In the genomic region with DNA sequence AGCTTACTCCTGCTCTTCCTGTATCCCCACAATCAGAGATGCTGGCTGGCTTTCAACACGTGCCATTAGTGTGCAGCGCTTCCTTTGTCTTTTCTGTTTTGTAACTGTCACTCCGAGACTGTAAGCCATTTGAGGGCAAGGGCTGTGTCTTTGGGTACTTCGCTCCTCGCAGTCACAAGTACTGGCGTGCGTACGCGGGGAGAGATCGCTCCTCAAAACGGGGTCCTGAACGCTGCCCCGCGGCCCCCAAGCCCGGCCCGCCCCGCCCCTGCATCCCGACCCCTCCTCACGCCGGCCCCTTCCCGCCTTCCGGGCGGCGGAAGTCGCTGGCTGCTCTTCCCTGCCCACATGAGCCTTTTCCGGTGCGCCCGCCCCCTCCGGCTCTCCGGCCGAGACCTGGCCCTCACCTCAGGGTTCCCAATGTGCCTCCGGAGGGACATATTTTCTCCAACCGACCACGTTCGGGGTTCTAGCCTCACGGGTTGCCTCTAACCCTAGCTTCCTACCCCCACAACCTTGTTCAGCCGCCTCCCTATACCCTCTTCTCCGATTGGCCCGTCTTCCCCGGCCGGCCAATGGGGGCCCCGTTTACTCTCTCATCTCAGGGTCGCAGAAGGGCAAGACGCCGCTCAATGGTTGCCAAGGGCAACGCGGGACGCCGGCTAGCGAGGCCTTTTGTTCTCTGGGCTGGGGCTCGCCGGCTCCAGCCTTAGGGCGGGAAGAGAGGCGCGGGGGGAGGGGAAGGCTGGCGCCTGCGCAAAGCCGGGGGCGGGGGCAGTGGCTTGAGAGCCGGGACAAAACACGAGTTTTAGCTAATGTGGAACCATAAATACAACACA, we compare ENCODE assay signal across 8 cellular contexts. TPM values are rescaled to one million over a fixed set of nuclear protein-coding genes. Genes with fewer than 3 reads are reported as not detected.
DNase-seq lines count a peak whose midpoint lies in the region; ATAC-seq and TF ChIP-seq lines count a peak whose summit lies in the region.

A gene with protein sequence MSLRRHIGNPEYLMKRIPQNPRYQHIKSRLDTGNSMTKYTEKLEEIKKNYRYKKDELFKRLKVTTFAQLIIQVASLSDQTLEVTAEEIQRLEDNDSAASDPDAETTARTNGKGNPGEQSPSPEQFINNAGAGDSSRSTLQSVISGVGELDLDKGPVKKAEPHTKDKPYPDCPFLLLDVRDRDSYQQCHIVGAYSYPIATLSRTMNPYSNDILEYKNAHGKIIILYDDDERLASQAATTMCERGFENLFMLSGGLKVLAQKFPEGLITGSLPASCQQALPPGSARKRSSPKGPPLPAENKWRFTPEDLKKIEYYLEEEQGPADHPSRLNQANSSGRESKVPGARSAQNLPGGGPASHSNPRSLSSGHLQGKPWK (minus strand): TSS at position 490 of the 839 bp plus-strand sequence. CDS start 50 bp downstream, at position 440.

- H3K36me3 Mint-ChIP-seq in activated CD4-positive, alpha-beta memory T cell treated with anti-CD3 and anti-CD28 coated beads, Interleukin-2, amount 10 ng/mL, durations not matched to agents 7 days and 5 days (ENCODE audit: low read depth): peaks cover 2% of the 10 kb centered on the region

- peaks cover 2 to 11% (median 4%) of the 10 kb centered on the region in 4 donors for H3K4me1 ChIP-seq in liver (ENCODE audit: control insufficient read depth in 4 of 4, insufficient read depth in 4 of 4, low read length in 3 of 4)

- peak within 1 kb of the TSS; percentile 87 for H3K27ac Mint-ChIP-seq in activated CD4-positive, alpha-beta memory T cell treated with anti-CD3 and anti-CD28 coated beads, Interleukin-2, amount 10 ng/mL, durations not matched to agents 7 days and 5 days

- H3K27me3 Mint-ChIP-seq in activated CD4-positive, alpha-beta memory T cell treated with anti-CD3 and anti-CD28 coated beads, Interleukin-2, amount 10 ng/mL, durations not matched to agents 7 days and 5 days: no peaks in the 10 kb centered on the region

- H3K4me3 ChIP-seq in dorsolateral prefrontal cortex (peak within 1 kb of the TSS; percentile 48 to 91 (median 78)), liver (ENCODE audit: low read depth in 1 of 3, low read length in 3 of 3) (peak within 1 kb of the TSS; percentile 79 to 99 (median 93))

- H3K9me3 Mint-ChIP-seq in activated CD4-positive, alpha-beta memory T cell treated with anti-CD3 and anti-CD28 coated beads, Interleukin-2, amount 10 ng/mL, durations not matched to agents 7 days and 5 days: no peaks in the 10 kb centered on the region

- peak within 1 kb of the TSS; percentile 36 to 96 (median 82) for H3K27ac ChIP-seq in dorsolateral prefrontal cortex
- peak within 1 kb of the TSS; percentile 81 to 84 for H3K27ac ChIP-seq in liver (ENCODE audit: low read depth in 1 of 2, low read length in 2 of 2)

- no peaks in the 10 kb centered on the region for H3K36me3 ChIP-seq in liver (ENCODE audit: control insufficient read depth in 4 of 4, insufficient read depth in 3 of 4, low read depth in 1 of 4, low read length in 3 of 4)

- no peak for TF ChIP-seq RAD21 in liver (IDR thresholded peaks at IDR 0.05)

- intact Hi-C loops in dorsolateral prefrontal cortex (cut with DNase I): loop anchor here (5.0 to 10.0 kb wide), 2 partner anchors 47 to 236 kb away; a partner anchor contains a TSS

- H3K4me1 Mint-ChIP-seq in activated CD4-positive, alpha-beta memory T cell treated with anti-CD3 and anti-CD28 coated beads, Interleukin-2, amount 10 ng/mL, durations not matched to agents 7 days and 5 days: peaks cover 38% of the 10 kb centered on the region

- POLR2A ChIA-PET in activated CD4-positive, alpha-beta memory T cell treated with anti-CD3 and anti-CD28 coated beads, Interleukin-2, amount 10 ng/mL, durations not matched to agents 7 days and 5 days (lab: Charles Lee): interaction anchor here (0.8 to 1.5 kb wide), 5 partner anchors 13 to 236 kb away, joined by 3 to 10 read pairs (median 3); a partner anchor contains a TSS

- WGBS in liver: 4% methylated on average over 61 of the region's 61 CpGs

- peak within 1 kb of the TSS; percentile 13 to 79 for H3K9ac ChIP-seq in liver (ENCODE audit: low read depth in 1 of 2, low read length in 2 of 2)

- DNase-seq in CD1c-positive myeloid dendritic cell (ENCODE audit: extremely low spot score) (peak; percentile 96), NCI-H82 treated with DMSO at 0.1 percent for 48 hours (lab: John Stamatoyannopoulos, UW; ENCODE audit: unreplicated experiment) (peak; percentile 93), dorsolateral prefrontal cortex (peak; percentile 97 to 99 (median 98))
- DNase-seq in activated CD4-positive, alpha-beta memory T cell treated with anti-CD3 and anti-CD28 coated beads, Interleukin-2, amount 10 ng/mL, durations not matched to agents 7 days and 5 days: peak; percentile 94
- peak; percentile 93 for DNase-seq in stimulated activated CD4-positive, alpha-beta T cell treated with anti-CD3 and anti-CD28 coated beads, Interleukin-4, amount 100 ng/mL, for 1 hour

- CTCF ChIA-PET in activated CD4-positive, alpha-beta memory T cell treated with anti-CD3 and anti-CD28 coated beads, Interleukin-2, amount 10 ng/mL, durations not matched to agents 7 days and 5 days (lab: Charles Lee): interaction anchor here (1.0 to 1.6 kb wide), 3 partner anchors 46 to 235 kb away, joined by 3 to 5 read pairs (median 4); a partner anchor contains a TSS

- no peaks in the 10 kb centered on the region for H3K27me3 ChIP-seq in dorsolateral prefrontal cortex
- no peaks in the 10 kb centered on the region for H3K27me3 ChIP-seq in liver (ENCODE audit: control insufficient read depth in 4 of 4, insufficient read depth in 4 of 4, low read length in 3 of 4)

- ATAC-seq in GM19452 (IDR thresholded peaks at IDR 0.05; ENCODE audit: unreplicated experiment) (peak; percentile 100), HG03575 (IDR thresholded peaks at IDR 0.05; ENCODE audit: extremely low read depth, insufficient number of reproducible peaks, low FRiP score, unreplicated experiment) (peak; percentile 76)

- no peaks in the 10 kb centered on the region for H3K9me3 ChIP-seq in liver (ENCODE audit: control insufficient read depth in 4 of 4, low read length in 3 of 4)

- peak within 1 kb of the TSS; percentile 98 for H3K4me3 Mint-ChIP-seq in activated CD4-positive, alpha-beta memory T cell treated with anti-CD3 and anti-CD28 coated beads, Interleukin-2, amount 10 ng/mL, durations not matched to agents 7 days and 5 days

- TF ChIP-seq CTCF in dorsolateral prefrontal cortex (IDR thresholded peaks at IDR 0.05 in 54 of 56, conservative IDR thresholded peaks at IDR 0.05 in 2 of 56; ENCODE audit: low read depth in 1 of 56, partially characterized antibody in 56 of 56) (peak in 19 of 56 donors; percentile 5 to 43 (median 19)), liver (IDR thresholded peaks at IDR 0.05; ENCODE audit: low read depth, low read length, missing input control) (no peak)

TF ChIP-seq in liver, 16 proteins besides CTCF, POLR2A, EP300 and RAD21 (continues in another document):
- TF ChIP-seq TAF1 (conservative IDR thresholded peaks at IDR 0.05): no peak
- TF ChIP-seq YY1 (IDR thresholded peaks at IDR 0.05): peak; percentile 12
- peak; percentile 92 for TF ChIP-seq NR2F2 (IDR thresholded peaks at IDR 0.05)
- peak; percentile 80 to 90 for TF ChIP-seq RXRA (IDR thresholded peaks at IDR 0.05)
- no peak for TF ChIP-seq FOXA1 (IDR thresholded peaks at IDR 0.05)
- peak; percentile 91 for TF ChIP-seq SP1 (IDR thresholded peaks at IDR 0.05)
- TF ChIP-seq, protein P1, sequence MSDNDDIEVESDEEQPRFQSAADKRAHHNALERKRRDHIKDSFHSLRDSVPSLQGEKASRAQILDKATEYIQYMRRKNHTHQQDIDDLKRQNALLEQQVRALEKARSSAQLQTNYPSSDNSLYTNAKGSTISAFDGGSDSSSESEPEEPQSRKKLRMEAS (IDR thresholded peaks at IDR 0.05): peak; percentile 52
- TF ChIP-seq JUND (IDR thresholded peaks at IDR 0.05): no peak
- TF ChIP-seq, protein P2, sequence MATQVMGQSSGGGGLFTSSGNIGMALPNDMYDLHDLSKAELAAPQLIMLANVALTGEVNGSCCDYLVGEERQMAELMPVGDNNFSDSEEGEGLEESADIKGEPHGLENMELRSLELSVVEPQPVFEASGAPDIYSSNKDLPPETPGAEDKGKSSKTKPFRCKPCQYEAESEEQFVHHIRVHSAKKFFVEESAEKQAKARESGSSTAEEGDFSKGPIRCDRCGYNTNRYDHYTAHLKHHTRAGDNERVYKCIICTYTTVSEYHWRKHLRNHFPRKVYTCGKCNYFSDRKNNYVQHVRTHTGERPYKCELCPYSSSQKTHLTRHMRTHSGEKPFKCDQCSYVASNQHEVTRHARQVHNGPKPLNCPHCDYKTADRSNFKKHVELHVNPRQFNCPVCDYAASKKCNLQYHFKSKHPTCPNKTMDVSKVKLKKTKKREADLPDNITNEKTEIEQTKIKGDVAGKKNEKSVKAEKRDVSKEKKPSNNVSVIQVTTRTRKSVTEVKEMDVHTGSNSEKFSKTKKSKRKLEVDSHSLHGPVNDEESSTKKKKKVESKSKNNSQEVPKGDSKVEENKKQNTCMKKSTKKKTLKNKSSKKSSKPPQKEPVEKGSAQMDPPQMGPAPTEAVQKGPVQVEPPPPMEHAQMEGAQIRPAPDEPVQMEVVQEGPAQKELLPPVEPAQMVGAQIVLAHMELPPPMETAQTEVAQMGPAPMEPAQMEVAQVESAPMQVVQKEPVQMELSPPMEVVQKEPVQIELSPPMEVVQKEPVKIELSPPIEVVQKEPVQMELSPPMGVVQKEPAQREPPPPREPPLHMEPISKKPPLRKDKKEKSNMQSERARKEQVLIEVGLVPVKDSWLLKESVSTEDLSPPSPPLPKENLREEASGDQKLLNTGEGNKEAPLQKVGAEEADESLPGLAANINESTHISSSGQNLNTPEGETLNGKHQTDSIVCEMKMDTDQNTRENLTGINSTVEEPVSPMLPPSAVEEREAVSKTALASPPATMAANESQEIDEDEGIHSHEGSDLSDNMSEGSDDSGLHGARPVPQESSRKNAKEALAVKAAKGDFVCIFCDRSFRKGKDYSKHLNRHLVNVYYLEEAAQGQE (IDR thresholded peaks at IDR 0.05): no peak
- TF ChIP-seq FOXA2 (IDR thresholded peaks at IDR 0.05): no peak
- TF ChIP-seq HNF4A (conservative IDR thresholded peaks at IDR 0.05): peak; percentile 22 to 24

RNA-seq across cellular contexts. Expression of the gene that starts here (rescaled TPM):
- total RNA-seq in activated CD4-positive, alpha-beta memory T cell treated with anti-CD3 and anti-CD28 coated beads, Interleukin-2, amount 10 ng/mL, durations not matched to agents 7 days and 5 days: 10 to 100 TPM; 13.2 to 15.7 TPM
- total RNA-seq in dorsolateral prefrontal cortex: 10 to 100 TPM; 10.4 to 41.3 (median 27.0) TPM
- total RNA-seq in liver: 1 to 10 TPM; 2.3 to 2.9 TPM
- 1 to 10 TPM; 2.7 to 3.5 TPM for polyA plus RNA-seq in liver

Comparison
In these comparisons a context has a peak if more than half of its experiments do, and no peak if none do; other contexts are left out.
1. Peak in every context shown above with its lines: DNase-seq, ATAC-seq, H3K4me3 ChIP-seq and H3K27ac ChIP-seq.